8 cellular contexts compared by ENCODE assay signal in the genomic region with DNA sequence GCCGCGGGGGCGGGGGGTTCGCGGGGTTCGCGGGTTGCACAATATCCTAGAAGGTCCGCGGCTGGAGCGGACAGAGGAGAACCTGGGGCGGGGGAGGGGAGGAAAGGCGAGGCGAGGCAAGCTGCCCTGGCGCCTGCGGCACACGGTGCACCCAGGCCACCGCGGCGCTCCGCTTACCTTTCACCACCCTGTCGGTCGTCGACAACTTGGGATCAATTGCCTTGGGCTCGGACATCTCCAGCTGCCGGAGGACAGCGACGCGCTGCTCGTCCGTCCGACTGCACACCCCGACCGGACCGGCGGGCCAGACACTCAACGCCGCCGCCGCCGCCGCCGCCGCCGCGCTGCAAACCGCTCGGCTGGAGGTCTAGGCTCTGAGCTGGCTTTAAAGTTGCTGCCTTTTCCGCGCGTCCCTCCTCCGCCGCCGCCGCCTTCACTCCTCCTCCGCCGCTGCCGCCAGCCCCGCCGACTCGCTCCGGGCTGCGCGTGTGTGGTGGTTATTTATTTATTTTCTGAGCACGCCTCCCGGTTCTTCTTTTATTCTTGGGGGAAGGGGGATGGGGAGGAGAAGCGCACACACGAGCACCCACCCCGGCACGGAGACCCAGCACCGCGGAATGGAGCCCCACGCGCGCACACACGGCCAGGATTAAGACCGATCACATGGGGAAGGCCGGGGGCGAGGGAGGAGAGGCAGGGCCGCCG. TPM values are rescaled to one million over a fixed set of nuclear protein-coding genes. Genes with fewer than 3 reads are reported as not detected.
DNase-seq lines count a peak whose midpoint lies in the region; ATAC-seq, FAIRE-seq and TF ChIP-seq lines count a peak whose summit lies in the region.

No MANE protein-coding gene starts in this region.

- no peak for TF ChIP-seq CTCF in omental fat pad (IDR thresholded peaks at IDR 0.05)
- TF ChIP-seq CTCF in tibial nerve (IDR thresholded peaks at IDR 0.05), result peak in 1 of 5 experiments; percentile 10

- peak in 1 of 2 donors; percentile 19 for TF ChIP-seq EP300 in tibial nerve (IDR thresholded peaks at IDR 0.05)

- no peaks in the 10 kb centered on the region for H3K27me3 ChIP-seq in BLaER1
- H3K27me3 ChIP-seq in tibial nerve, result no peaks in the 10 kb centered on the region

- H3K9ac ChIP-seq in BLaER1, result peak overlapping the region; percentile 88

- H3K36me3 ChIP-seq in BLaER1, result no peaks in the 10 kb centered on the region
- no peaks in the 10 kb centered on the region for H3K36me3 ChIP-seq in tibial nerve

- H3K4me3 ChIP-seq in BLaER1 (peak overlapping the region; percentile 87), tibial nerve (peak overlapping the region; percentile 84 to 92 (median 87))

- H3K4me2 ChIP-seq in BLaER1, result peak overlapping the region; percentile 58

- peak overlapping the region; percentile 96 for H3K27ac Mint-ChIP-seq in activated naive CD4-positive, alpha-beta T cell treated with anti-CD3 and anti-CD28 coated beads, Interleukin-2, amount 10 ng/mL, durations not matched to agents 7 days and 5 days

- H3K4me1 ChIP-seq in BLaER1, result peaks cover 39% of the 10 kb centered on the region
- peaks cover 0 to 54% (median 15%) of the 10 kb centered on the region in 4 donors for H3K4me1 ChIP-seq in tibial nerve

- H3K9me3 Mint-ChIP-seq in activated naive CD4-positive, alpha-beta T cell treated with anti-CD3 and anti-CD28 coated beads, Interleukin-2, amount 10 ng/mL, durations not matched to agents 7 days and 5 days, result no peaks in the 10 kb centered on the region

- peak overlapping the region; percentile 85 for H3K4me3 Mint-ChIP-seq in activated naive CD4-positive, alpha-beta T cell treated with anti-CD3 and anti-CD28 coated beads, Interleukin-2, amount 10 ng/mL, durations not matched to agents 7 days and 5 days

- peaks cover 30% of the 10 kb centered on the region for H3K4me1 Mint-ChIP-seq in activated naive CD4-positive, alpha-beta T cell treated with anti-CD3 and anti-CD28 coated beads, Interleukin-2, amount 10 ng/mL, durations not matched to agents 7 days and 5 days

- H4K20me1 ChIP-seq in BLaER1, result peaks cover 38% of the 10 kb centered on the region

- no peak for FAIRE-seq in RCC 7860 (lab: Jason Lieb, UNC)

- TF ChIP-seq POLR2A in tibial nerve (IDR thresholded peaks at IDR 0.05), result no peak

- 0 to 1% methylated on average over 55 to 62 of the region's 80 CpGs for WGBS in tibial nerve, 2 donors

- H3K9me3 ChIP-seq in BLaER1, result no peaks in the 10 kb centered on the region
- H3K9me3 ChIP-seq in tibial nerve, result no peaks in the 10 kb centered on the region

- CTCF ChIA-PET in activated naive CD4-positive, alpha-beta T cell treated with anti-CD3 and anti-CD28 coated beads, Interleukin-2, amount 10 ng/mL, durations not matched to agents 7 days and 5 days (lab: Charles Lee), result no interaction called here

- H3K27me3 Mint-ChIP-seq in activated naive CD4-positive, alpha-beta T cell treated with anti-CD3 and anti-CD28 coated beads, Interleukin-2, amount 10 ng/mL, durations not matched to agents 7 days and 5 days, result peaks cover 45% of the 10 kb centered on the region

- ATAC-seq in HG03378 (IDR thresholded peaks at IDR 0.05; ENCODE audit: unreplicated experiment) (peak; percentile 7), omental fat pad (ENCODE audit: low FRiP score) (peak; percentile 38)

- peaks cover 16% of the 10 kb centered on the region for H3K36me3 Mint-ChIP-seq in activated naive CD4-positive, alpha-beta T cell treated with anti-CD3 and anti-CD28 coated beads, Interleukin-2, amount 10 ng/mL, durations not matched to agents 7 days and 5 days

- peak overlapping the region; percentile 86 for H3K27ac ChIP-seq in BLaER1
- H3K27ac ChIP-seq in tibial nerve, result peak overlapping the region; percentile 86 to 98 (median 94)

- peak; percentile 37 for DNase-seq in GM19238 (ENCODE audit: insufficient read length, low spot score)
- DNase-seq in RCC 7860 (ENCODE audit: low spot score), result peak; percentile 24
- DNase-seq in activated naive CD4-positive, alpha-beta T cell treated with anti-CD3 and anti-CD28 coated beads, Interleukin-2, amount 10 ng/mL, durations not matched to agents 7 days and 5 days, result peak; percentile 70
- peak; percentile 66 for DNase-seq in glomerular visceral epithelial cell (ENCODE audit: extremely low spot score)
- DNase-seq in omental fat pad (ENCODE audit: low spot score), result peak; percentile 43
- DNase-seq in tibial nerve (ENCODE audit: low spot score in 2 of 2), result peak; percentile 42 to 55

RNA-seq across cellular contexts. Expression of gene PPP3CA, which starts 0.6 kb away (rescaled TPM):
- 10 to 100 TPM; 29.8 to 56.6 (median 35.3) TPM for total RNA-seq in omental fat pad
- total RNA-seq in tibial nerve, result 10 to 100 TPM; 32.7 to 45.1 (median 44.0) TPM

Comparison
In these comparisons a context has a peak if more than half of its experiments do, and no peak if none do; other contexts are left out.
1. Peak in every context shown above with its lines: DNase-seq, ATAC-seq, H3K4me3 ChIP-seq and H3K27ac ChIP-seq.